Comparison of ENCODE assay signal across 8 cellular contexts in genomic region chr2:234291765-234292204, GRCh38.
A peak's percentile ranks its signal among the peaks of the same experiment; 100 is the strongest.
DNase-seq lines count a peak whose midpoint lies in the region; ATAC-seq, FAIRE-seq and TF ChIP-seq lines count a peak whose summit lies in the region.

No MANE protein-coding gene starts in this region.

- H3K27me3 ChIP-seq in A673 (replicated peaks; ENCODE audit: insufficient read depth, low read depth, low read length, poor library complexity) (no peaks in the 10 kb centered on the region), esophagus squamous epithelium (no peaks in the 10 kb centered on the region), small intestine (ENCODE audit: control insufficient read depth in 2 of 2, insufficient read depth in 2 of 2, low read length in 2 of 2) (no peaks in the 10 kb centered on the region), H9 (ENCODE audit: insufficient read depth, low read length) (no peaks in the 10 kb centered on the region; the same call in 1 of the 2 replicates)

- H3K36me3 ChIP-seq in A673 (ENCODE audit: insufficient read depth, low read length, poor library complexity, severe bottlenecking) (no peaks in the 10 kb centered on the region), esophagus squamous epithelium (no peaks in the 10 kb centered on the region), small intestine (ENCODE audit: control insufficient read depth in 2 of 2, insufficient read depth in 2 of 2, low read length in 2 of 2) (no peaks in the 10 kb centered on the region)

- no peak overlapping the region for H3K4me2 ChIP-seq in H9 (ENCODE audit: insufficient read depth, insufficient read length, low read length)

- H4K91ac ChIP-seq in H9 (ENCODE audit: insufficient read length, low read depth, low read length), result no peak overlapping the region

- no TSS peak for BruUV-seq in A673 (replicated peaks; lab: Mats Ljungman, UMichigan)

- no peak overlapping the region for H2BK15ac ChIP-seq in H9 (ENCODE audit: low read depth, low read length)

- no peak overlapping the region for H2AFZ ChIP-seq in H9 (ENCODE audit: low read length)

- no peak overlapping the region for H3K4me3 ChIP-seq in A673 (ENCODE audit: low read depth, low read length, poor library complexity, severe bottlenecking)
- no peak overlapping the region for H3K4me3 ChIP-seq in esophagus squamous epithelium
- H3K4me3 ChIP-seq in small intestine (ENCODE audit: low read depth in 1 of 2, low read length in 2 of 2), result no peak overlapping the region

- no peak overlapping the region for H2BK5ac ChIP-seq in H9 (ENCODE audit: insufficient read length, low read length)

- H3K79me2 ChIP-seq in H9 (ENCODE audit: insufficient read depth, low read length), result no peaks in the 10 kb centered on the region

- H3K18ac ChIP-seq in H9 (ENCODE audit: insufficient read length, low read depth, low read length), result no peak overlapping the region

- no peak for TF ChIP-seq POLR2A in esophagus squamous epithelium (IDR thresholded peaks at IDR 0.05)

- intact Hi-C loops in A673 (cut with micrococcal nuclease; ENCODE audit: unreplicated experiment) (no loop called here), esophagus squamous epithelium (cut with DNase I) (loop anchor here (5.0 kb wide), 1 partner anchor 206 kb away; the partner anchor contains the start of gene ARL4C)

- no peak overlapping the region for H3K14ac ChIP-seq in H9 (ENCODE audit: insufficient read depth, low read length)

- H3K36me3 Mint-ChIP-seq in H9 (ENCODE audit: insufficient read depth in 1 of 3, low read depth in 3 of 3), result no peaks in the 10 kb centered on the region

- H3K9me3 Mint-ChIP-seq in H9, result no peaks in the 10 kb centered on the region; a peak in 1 of 5 replicates

- H3K79me1 ChIP-seq in H9 (ENCODE audit: insufficient read depth, low read depth, low read length, poor library complexity, severe bottlenecking), result no peaks in the 10 kb centered on the region

- no peak overlapping the region for H2AK5ac ChIP-seq in H9 (ENCODE audit: insufficient read length, low read length)

- no peak for TF ChIP-seq CTCF in A673 (conservative IDR thresholded peaks at IDR 0.05; ENCODE audit: low read depth, low read length)
- TF ChIP-seq CTCF in RWPE1 (conservative IDR thresholded peaks at IDR 0.05; ENCODE audit: low read depth), result no peak
- no peak for TF ChIP-seq CTCF in esophagus squamous epithelium (IDR thresholded peaks at IDR 0.05)
- TF ChIP-seq CTCF in H9 (conservative IDR thresholded peaks at IDR 0.05), result no peak

- H3K56ac ChIP-seq in H9 (ENCODE audit: insufficient read length, low read depth, low read length), result no peak overlapping the region

- no peak overlapping the region for H3K23ac ChIP-seq in H9 (ENCODE audit: insufficient read length, low read depth, low read length)

- H3K4ac ChIP-seq in H9 (ENCODE audit: low read depth, low read length), result no peak overlapping the region

- DNase-seq in A673 (ENCODE audit: low spot score), result peak; percentile 23
- no peak for DNase-seq in RWPE1 (ENCODE audit: low spot score)
- DNase-seq in esophagus squamous epithelium (lab: John Stamatoyannopoulos, UW), result no peak
- DNase-seq in small intestine, result peak; percentile 41
- DNase-seq in H9, result no peak
- no peak for DNase-seq in C1 segment of cervical spinal cord (lab: John Stamatoyannopoulos, UW)

- ATAC-seq in GM18907 (IDR thresholded peaks at IDR 0.05; ENCODE audit: unreplicated experiment) (peak; percentile 21), HG03558 (IDR thresholded peaks at IDR 0.05; ENCODE audit: extremely low read depth, unreplicated experiment) (peak; percentile 8)

- H4K20me1 ChIP-seq in H9 (ENCODE audit: control insufficient read depth, insufficient read depth, insufficient read length), result no peaks in the 10 kb centered on the region

- H4K8ac ChIP-seq in H9 (replicated peaks; ENCODE audit: insufficient read length, low read depth, low read length), result no peak overlapping the region

- 41 to 43% methylated on average over 4 to 5 of the region's 5 CpGs for WGBS in esophagus squamous epithelium, 2 donors
- WGBS in small intestine, 3 donors, result 21 to 29% (median 25%) methylated on average over 5 of the region's 5 CpGs
- no CpG with 5 or more reads among the region's 5 CpGs for WGBS in H9 (ENCODE audit: extremely low coverage, insufficient read length, low lambda C conversion rate)

- CTCF ChIA-PET in A673 (lab: Charles Lee) (interaction anchor here (0.9 kb wide), 1 partner anchor 205 kb away, joined by 3 read pairs; the partner anchor contains the start of gene ARL4C), RWPE1 (lab: Yijun Ruan, JAX) (no interaction called here)

- H3K4me1 ChIP-seq in A673 (ENCODE audit: insufficient read depth, low read length, poor library complexity, severe bottlenecking), result no peaks in the 10 kb centered on the region
- H3K4me1 ChIP-seq in esophagus squamous epithelium, result peaks cover 10 to 34% (median 15%) of the 10 kb centered on the region in 3 donors
- peaks cover 0 to 7% of the 10 kb centered on the region in 2 donors for H3K4me1 ChIP-seq in small intestine (ENCODE audit: control insufficient read depth in 2 of 2, insufficient read depth in 1 of 2, low read depth in 1 of 2, low read length in 1 of 2)
- no peaks in the 10 kb centered on the region for H3K4me1 ChIP-seq in H9 (ENCODE audit: insufficient read depth, low read length)

- POLR2A ChIA-PET in A673 (lab: Charles Lee; ENCODE audit: low non-redundant PET), result no interaction called here
- POLR2A ChIA-PET in RWPE1 (lab: Yijun Ruan, JAX; ENCODE audit: low non-redundant PET), result no interaction called here

- no peak overlapping the region for H2BK12ac ChIP-seq in H9 (ENCODE audit: insufficient read length, low read depth, low read length)

- H3K4me1 Mint-ChIP-seq in H9, result peaks cover 17 to 22% of the 10 kb centered on the region in 2 experiments

- no peak overlapping the region for H3K4me3 Mint-ChIP-seq in H9

- H3K9me3 ChIP-seq in A673 (ENCODE audit: low read depth, low read length, poor library complexity, severe bottlenecking) (no peaks in the 10 kb centered on the region), esophagus squamous epithelium (no peaks in the 10 kb centered on the region), small intestine (ENCODE audit: control insufficient read depth, low read depth) (no peaks in the 10 kb centered on the region), H9 (ENCODE audit: control insufficient read depth, low read depth, low read length) (no peaks in the 10 kb centered on the region)

- no peak overlapping the region for H3K9ac ChIP-seq in H9 (ENCODE audit: extremely low read depth, insufficient read length, low read length)

- no peak overlapping the region for H4K5ac ChIP-seq in H9 (ENCODE audit: insufficient read length, low read depth, low read length)

- H3K27ac Mint-ChIP-seq in H9, result no peak overlapping the region; a peak in 1 of 7 replicates

- H3K27me3 Mint-ChIP-seq in H9 (ENCODE audit: low read depth), result peaks cover 12% of the 10 kb centered on the region

- H2BK20ac ChIP-seq in H9 (ENCODE audit: low read depth, low read length, poor library complexity, severe bottlenecking), result no peak overlapping the region

- H2BK120ac ChIP-seq in H9 (ENCODE audit: low read depth, low read length, poor library complexity, severe bottlenecking), result no peak overlapping the region

- no peaks in the 10 kb centered on the region for H3K23me2 ChIP-seq in H9 (ENCODE audit: insufficient read length, low read depth, low read length, poor library complexity, severe bottlenecking)

- no peak overlapping the region for H3T11ph ChIP-seq in H9 (ENCODE audit: low read length)

- no peak overlapping the region for H3K27ac ChIP-seq in A673 (ENCODE audit: low read depth, low read length, poor library complexity, severe bottlenecking)
- H3K27ac ChIP-seq in RWPE1, result peak overlapping the region; percentile 43
- peak overlapping the region; percentile 30 to 80 (median 61) for H3K27ac ChIP-seq in esophagus squamous epithelium
- H3K27ac ChIP-seq in small intestine (ENCODE audit: low read depth in 1 of 2, low read length in 1 of 2), result peak overlapping the region; percentile 78 to 93
- no peak overlapping the region for H3K27ac ChIP-seq in H9 (ENCODE audit: insufficient read length, low read depth, low read length)

- no peak for FAIRE-seq in small intestine (lab: Jason Lieb, UNC)

Comparison
In these comparisons a context has a peak if more than half of its experiments do, and no peak if none do; other contexts are left out.
1. DNase-seq: peak in A673 (single experiment) and small intestine (single experiment); none in RWPE1 (single experiment), esophagus squamous epithelium (single experiment), H9 (single experiment) and C1 segment of cervical spinal cord (0 of 14).
2. H3K27ac ChIP-seq: peak in RWPE1 (single experiment), esophagus squamous epithelium (4 of 4) and small intestine (2 of 2); none in A673 (single experiment) and H9 (single experiment).